ENCODE assay signal across 8 cellular contexts in the genomic region with DNA sequence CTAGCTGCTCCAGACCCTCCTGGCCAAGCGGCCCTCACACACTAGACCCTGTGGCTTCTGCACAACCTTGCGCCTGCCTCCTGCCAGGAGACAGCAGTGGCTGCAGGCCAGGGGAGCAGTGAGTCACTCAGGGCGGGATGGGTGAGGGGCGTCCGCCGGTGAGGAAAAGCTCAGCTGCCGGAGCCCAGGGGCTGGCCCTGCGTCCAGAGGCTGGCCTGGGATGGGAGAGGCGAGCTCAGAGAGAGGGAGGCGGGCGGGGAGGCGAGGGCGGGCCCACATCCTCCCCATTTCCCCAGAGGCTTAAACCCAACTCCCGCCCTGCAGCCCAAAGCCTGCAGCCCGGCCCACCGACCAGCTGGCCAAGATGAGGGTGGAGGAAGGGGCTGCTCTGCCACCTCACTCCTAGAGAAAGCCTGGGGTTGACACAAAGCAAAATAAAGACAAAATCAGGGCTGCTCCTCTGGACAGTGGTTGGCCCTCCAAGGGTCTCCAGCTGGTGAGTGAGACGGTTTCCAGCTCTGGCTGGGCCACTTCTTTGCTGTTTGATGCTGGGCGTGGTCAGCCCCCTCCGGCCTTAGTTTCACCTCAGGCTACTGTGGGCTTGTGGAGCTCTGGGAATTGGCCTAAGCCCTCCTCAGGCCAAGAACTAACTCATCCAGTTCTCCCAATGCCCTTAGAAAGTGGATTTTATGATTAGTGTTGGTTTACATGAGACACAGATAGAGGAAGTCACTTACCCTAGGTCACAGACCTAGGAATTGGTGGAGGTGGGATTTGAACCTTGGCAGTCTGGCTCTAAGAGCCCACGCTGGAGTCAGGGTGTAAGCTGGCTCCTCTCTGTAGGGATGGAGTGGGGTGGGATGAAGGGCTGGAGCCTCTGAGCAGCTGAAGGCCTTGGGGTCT. TPM values are rescaled to one million over a fixed set of nuclear protein-coding genes. Genes with fewer than 3 reads are reported as not detected.
DNase-seq lines count a peak whose midpoint lies in the region; ATAC-seq and TF ChIP-seq lines count a peak whose summit lies in the region.

No MANE protein-coding gene starts in this region.

- no CpG with 5 or more reads among the region's 20 CpGs for WGBS in trophoblast cell (ENCODE audit: extremely low coverage, insufficient coverage, insufficient read length)

- TF ChIP-seq CTCF in GM06990 (IDR thresholded peaks at IDR 0.05; ENCODE audit: insufficient read depth, low read length, poor library complexity, severe bottlenecking) (no peak), GM23338 (conservative IDR thresholded peaks at IDR 0.05; ENCODE audit: low read depth in 2 of 2) (no peak)

- peak overlapping the region; percentile 54 for H2BK120ac ChIP-seq in trophoblast cell (ENCODE audit: insufficient read depth, low read length, poor library complexity)

- H3K4me2 ChIP-seq in GM23338 (peak overlapping the region; percentile 26; the same call in 1 of the 2 replicates), trophoblast cell (ENCODE audit: low read length) (peak overlapping the region; percentile 28)

- H3F3A ChIP-seq in GM23338 (replicated peaks; ENCODE audit: low read depth), result no peaks in the 10 kb centered on the region

- peak overlapping the region; percentile 71 for H4K91ac ChIP-seq in trophoblast cell (ENCODE audit: low read depth, low read length)

- peaks cover 29% of the 10 kb centered on the region for H3K79me1 ChIP-seq in trophoblast cell (ENCODE audit: low read length)

- ATAC-seq in GM23338 (peak; percentile 38), HG03196 (IDR thresholded peaks at IDR 0.05; ENCODE audit: unreplicated experiment) (no peak)

- no peak overlapping the region for H3K27ac Mint-ChIP-seq in GM23338

- DNase-seq in GM06990 (ENCODE audit: extremely low read depth, insufficient read length) (peak; percentile 72), GM23338 (ENCODE audit: low spot score) (peak; percentile 62), NCI-H82 (lab: John Stamatoyannopoulos, UW) (peak; percentile 93), fibroblast of the conjunctiva (ENCODE audit: low read depth) (peak; percentile 87), trophoblast cell (peak; percentile 88 to 91), NCI-H1105 treated with DMSO at 0.1 percent for 48 hours (lab: John Stamatoyannopoulos, UW) (no peak), cerebellar nuclear complex (lab: John Stamatoyannopoulos, UW) (no peak)

- H3K9me3 ChIP-seq in trophoblast cell (ENCODE audit: insufficient read depth, low read depth, low read length), result peaks cover 1% of the 10 kb centered on the region

- 0 out of 2 replicates have a peak, but pooled peaks cover 4% of the 10 kb centered on the region for H3K9me2 ChIP-seq in GM23338 (ENCODE audit: insufficient read depth)

- H3K4me1 ChIP-seq in GM23338 (ENCODE audit: insufficient read depth), result peaks cover 17% of the 10 kb centered on the region
- H3K4me1 ChIP-seq in trophoblast cell (ENCODE audit: control insufficient read depth in 1 of 2, insufficient read depth in 2 of 2, low read length in 2 of 2), result peaks cover 33% of the 10 kb centered on the region in 2 experiments

- H2AFZ ChIP-seq in GM23338, result no peak overlapping the region
- H2AFZ ChIP-seq in trophoblast cell (ENCODE audit: insufficient read depth, low read length, poor library complexity), result no peak overlapping the region

- no peaks in the 10 kb centered on the region for H4K20me1 ChIP-seq in GM23338 (replicated peaks; ENCODE audit: insufficient read depth)

- H3K27ac ChIP-seq in GM23338 (ENCODE audit: low read depth) (no peak overlapping the region), trophoblast cell (ENCODE audit: low read depth, low read length) (peak overlapping the region; percentile 46)

- H3K36me3 Mint-ChIP-seq in GM23338 (ENCODE audit: low read depth), result no peaks in the 10 kb centered on the region; the same call in 2 of the 3 replicates

- no peak overlapping the region for H3K18ac ChIP-seq in trophoblast cell (ENCODE audit: low read length)

- H4K12ac ChIP-seq in trophoblast cell (ENCODE audit: low read depth, low read length), result no peak overlapping the region

- peaks cover 29% of the 10 kb centered on the region for H3K4me1 Mint-ChIP-seq in GM23338

- no peak overlapping the region for H3K9ac ChIP-seq in trophoblast cell (ENCODE audit: low read length)

- H2BK5ac ChIP-seq in trophoblast cell (ENCODE audit: low read depth, low read length, poor library complexity), result peak overlapping the region; percentile 6

- peaks cover 15% of the 10 kb centered on the region for H3K27me3 Mint-ChIP-seq in GM23338 (ENCODE audit: insufficient read depth, low read depth, poor library complexity)

- H2BK12ac ChIP-seq in trophoblast cell (ENCODE audit: low read length), result peak overlapping the region; percentile 90

- H3K23ac ChIP-seq in trophoblast cell (ENCODE audit: low read length), result no peak overlapping the region

- no peaks in the 10 kb centered on the region for H3K79me2 ChIP-seq in GM23338 (replicated peaks; ENCODE audit: insufficient read depth)
- no peaks in the 10 kb centered on the region for H3K79me2 ChIP-seq in trophoblast cell (ENCODE audit: control insufficient read depth, insufficient read depth, low read length, poor library complexity)

- peak overlapping the region; percentile 73 for H3K4me3 ChIP-seq in GM06990 (replicated peaks; ENCODE audit: low read depth, low read length)
- no peak overlapping the region for H3K4me3 ChIP-seq in GM23338
- no peak overlapping the region for H3K4me3 ChIP-seq in trophoblast cell (ENCODE audit: low read depth, low read length)

- no peaks in the 10 kb centered on the region for H3K27me3 ChIP-seq in GM06990 (replicated peaks; ENCODE audit: control insufficient read depth, insufficient read depth, low read length)
- H3K27me3 ChIP-seq in GM23338 (ENCODE audit: insufficient read depth), result no peaks in the 10 kb centered on the region
- no peaks in the 10 kb centered on the region for H3K27me3 ChIP-seq in trophoblast cell (ENCODE audit: insufficient read depth, low read length)

- peak overlapping the region; percentile 50 for H4K8ac ChIP-seq in trophoblast cell (ENCODE audit: low read depth, low read length)

- peaks cover 4% of the 10 kb centered on the region; the same call in 1 of the 2 replicates for H3K36me3 ChIP-seq in GM06990 (ENCODE audit: control insufficient read depth, insufficient read depth, low read length)
- H3K36me3 ChIP-seq in GM23338 (ENCODE audit: insufficient read depth), result no peaks in the 10 kb centered on the region
- H3K36me3 ChIP-seq in trophoblast cell (ENCODE audit: control insufficient read depth in 1 of 2, insufficient read depth in 2 of 2, low read length in 2 of 2), result no peaks in the 10 kb centered on the region

- no peak overlapping the region for H3K4me3 Mint-ChIP-seq in GM23338

- peak overlapping the region; percentile 59 for H3K14ac ChIP-seq in trophoblast cell (ENCODE audit: low read length)

- H3K4ac ChIP-seq in trophoblast cell (ENCODE audit: low read depth, low read length), result no peak overlapping the region

- H3K9me3 Mint-ChIP-seq in GM23338, result no peaks in the 10 kb centered on the region; the same call in 2 of the 3 replicates

- no peak overlapping the region for H2AK5ac ChIP-seq in trophoblast cell (ENCODE audit: low read length)

TF ChIP-seq in GM23338, 12 proteins besides CTCF, POLR2A, EP300 and RAD21:
- TF ChIP-seq NANOG (IDR thresholded peaks at IDR 0.05; ENCODE audit: borderline replicate concordance) (no peak), EZH2phosphoT487 (IDR thresholded peaks at IDR 0.05; ENCODE audit: unreplicated experiment) (no peak), CREB1 (CRISPR knock-in tag; IDR thresholded peaks at IDR 0.05; ENCODE audit: low read depth) (no peak), ZNF331 (CRISPR knock-in tag; IDR thresholded peaks at IDR 0.05; ENCODE audit: low read depth) (no peak)
- TF ChIP-seq, protein P1, sequence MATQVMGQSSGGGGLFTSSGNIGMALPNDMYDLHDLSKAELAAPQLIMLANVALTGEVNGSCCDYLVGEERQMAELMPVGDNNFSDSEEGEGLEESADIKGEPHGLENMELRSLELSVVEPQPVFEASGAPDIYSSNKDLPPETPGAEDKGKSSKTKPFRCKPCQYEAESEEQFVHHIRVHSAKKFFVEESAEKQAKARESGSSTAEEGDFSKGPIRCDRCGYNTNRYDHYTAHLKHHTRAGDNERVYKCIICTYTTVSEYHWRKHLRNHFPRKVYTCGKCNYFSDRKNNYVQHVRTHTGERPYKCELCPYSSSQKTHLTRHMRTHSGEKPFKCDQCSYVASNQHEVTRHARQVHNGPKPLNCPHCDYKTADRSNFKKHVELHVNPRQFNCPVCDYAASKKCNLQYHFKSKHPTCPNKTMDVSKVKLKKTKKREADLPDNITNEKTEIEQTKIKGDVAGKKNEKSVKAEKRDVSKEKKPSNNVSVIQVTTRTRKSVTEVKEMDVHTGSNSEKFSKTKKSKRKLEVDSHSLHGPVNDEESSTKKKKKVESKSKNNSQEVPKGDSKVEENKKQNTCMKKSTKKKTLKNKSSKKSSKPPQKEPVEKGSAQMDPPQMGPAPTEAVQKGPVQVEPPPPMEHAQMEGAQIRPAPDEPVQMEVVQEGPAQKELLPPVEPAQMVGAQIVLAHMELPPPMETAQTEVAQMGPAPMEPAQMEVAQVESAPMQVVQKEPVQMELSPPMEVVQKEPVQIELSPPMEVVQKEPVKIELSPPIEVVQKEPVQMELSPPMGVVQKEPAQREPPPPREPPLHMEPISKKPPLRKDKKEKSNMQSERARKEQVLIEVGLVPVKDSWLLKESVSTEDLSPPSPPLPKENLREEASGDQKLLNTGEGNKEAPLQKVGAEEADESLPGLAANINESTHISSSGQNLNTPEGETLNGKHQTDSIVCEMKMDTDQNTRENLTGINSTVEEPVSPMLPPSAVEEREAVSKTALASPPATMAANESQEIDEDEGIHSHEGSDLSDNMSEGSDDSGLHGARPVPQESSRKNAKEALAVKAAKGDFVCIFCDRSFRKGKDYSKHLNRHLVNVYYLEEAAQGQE (IDR thresholded peaks at IDR 0.05; ENCODE audit: unreplicated experiment), result no peak

RNA-seq across cellular contexts. Expression of a gene that starts 50.6 kb away (rescaled TPM):
- 36.2 and 51.9 TPM in 2 replicates for total RNA-seq in GM23338 (2014; rRNA removed; shearing (Covaris generic))
- polyA plus RNA-seq in GM23338 (2016; fragmentation: Nextera tagmentation; extraction: Ambion mirVana), result 7.7 and 8.0 TPM in 2 replicates
- 28.1 and 28.5 TPM in 2 replicates for polyA plus RNA-seq in trophoblast cell (2013)

Comparison
In these comparisons a context has a peak if more than half of its experiments do, and no peak if none do; other contexts are left out.
1. DNase-seq: peak in GM06990 (single experiment), GM23338 (single experiment), NCI-H82 (single experiment), fibroblast of the conjunctiva (single experiment) and trophoblast cell (2 of 2); none in NCI-H1105 treated with DMSO at 0.1 percent for 48 hours (single experiment) and cerebellar nuclear complex (0 of 2).